In genomic region chr6:77026341-77026740, GRCh38 we compare ENCODE assay signal across 16 cellular contexts.
A peak's percentile ranks its signal among the peaks of the same experiment; 100 is the strongest.
DNase-seq lines count a peak whose midpoint lies in the region; FAIRE-seq and TF ChIP-seq lines count a peak whose summit lies in the region.
"Had no signal": no experiment of that assay in that cellular context is flagged by ENCODE, and none has a peak within 500 bp of the region (broad histone marks: within the 10 kb centered on the region; RNA-seq: fewer than 3 reads in every experiment).

No MANE protein-coding gene starts in this region.

- BruUV-seq in Calu3 (replicated peaks; lab: Mats Ljungman, UMichigan) (no TSS peak), endothelial cell of umbilical vein (replicated peaks; lab: Mats Ljungman, UMichigan) (no TSS peak)

- H3K79me2 ChIP-seq in OCI-LY3 (ENCODE audit: low read length) = no peaks in the 10 kb centered on the region
- no peaks in the 10 kb centered on the region for H3K79me2 ChIP-seq in endothelial cell of umbilical vein (ENCODE audit: control insufficient read depth, insufficient read depth, low read length)

- H3K4me2 ChIP-seq in OCI-LY3 (ENCODE audit: low read length) (peak overlapping the region; percentile 54), endothelial cell of umbilical vein (ENCODE audit: insufficient read depth, low read length) (peak overlapping the region; percentile 21)

- H3K9ac ChIP-seq in OCI-LY3 (ENCODE audit: low read length) (no peak overlapping the region), endothelial cell of umbilical vein (replicated peaks; ENCODE audit: extremely low read depth, insufficient read depth, low read length) (no peak overlapping the region)
- H3K9ac ChIP-seq: GM23248 had no signal

- H3K9me3 Mint-ChIP-seq in Calu3 (ENCODE audit: low read depth, unreplicated experiment) = no peaks in the 10 kb centered on the region

- H3K9me1 ChIP-seq in endothelial cell of umbilical vein (replicated peaks; ENCODE audit: control insufficient read depth, extremely low read depth, insufficient read depth, low read length) = no peaks in the 10 kb centered on the region

- TF ChIP-seq POLR2A in endothelial cell of umbilical vein (IDR thresholded peaks at IDR 0.05; ENCODE audit: low read depth, low read length) = no peak

- intact Hi-C loops in Calu3 (cut with micrococcal nuclease; ENCODE audit: unreplicated experiment) = no loop called here
- intact Hi-C loops in endothelial cell of umbilical vein (cut with micrococcal nuclease) = no loop called here

- H3K27ac ChIP-seq in OCI-LY3 (ENCODE audit: low read length) = no peak overlapping the region
- no peak overlapping the region for H3K27ac ChIP-seq in endothelial cell of umbilical vein (ENCODE audit: insufficient read depth, low read depth, low read length)
- no peak overlapping the region for H3K27ac ChIP-seq in RWPE1
- H3K27ac ChIP-seq: C4-2B, GM23248 had no signal

- no peaks in the 10 kb centered on the region for H3K36me3 Mint-ChIP-seq in Calu3 (ENCODE audit: insufficient read depth, unreplicated experiment)
- H3K36me3 Mint-ChIP-seq: CD4-positive, alpha-beta memory T cell had no signal

- H4K20me1 ChIP-seq in OCI-LY3 (ENCODE audit: insufficient read depth, low read length) = no peaks in the 10 kb centered on the region
- no peaks in the 10 kb centered on the region for H4K20me1 ChIP-seq in endothelial cell of umbilical vein (replicated peaks; ENCODE audit: control insufficient read depth, extremely low read depth, insufficient read depth, low read length)

- H3K4me3 ChIP-seq in GM12865 (ENCODE audit: low read depth, low read length) = peak overlapping the region; percentile 19
- H3K4me3 ChIP-seq in OCI-LY3 (ENCODE audit: low read length) = peak overlapping the region; percentile 50
- H3K4me3 ChIP-seq in endothelial cell of umbilical vein (replicated peaks in 1 of 3; ENCODE audit: insufficient read depth in 1 of 3, low read depth in 1 of 3, low read length in 3 of 3) = no peak overlapping the region
- H3K4me3 ChIP-seq: GM23248 had no signal

- peak overlapping the region; percentile 86 for H2AFZ ChIP-seq in OCI-LY3 (ENCODE audit: low read depth, low read length)
- peak overlapping the region; percentile 35 for H2AFZ ChIP-seq in endothelial cell of umbilical vein (ENCODE audit: low read depth, low read length)
- H2AFZ ChIP-seq: GM23248 had no signal

- no peaks in the 10 kb centered on the region for H3K27me3 Mint-ChIP-seq in Calu3 (ENCODE audit: unreplicated experiment)
- H3K27me3 Mint-ChIP-seq: CD4-positive, alpha-beta memory T cell had no signal

- dilution Hi-C loops in endothelial cell of umbilical vein (cut with MboI; ENCODE audit: extremely low pct_ligation_motif_present, low sequenced_read_pairs) = no loop called here

- H3K4me1 Mint-ChIP-seq in Calu3 (ENCODE audit: low read depth, unreplicated experiment) = peaks cover 6% of the 10 kb centered on the region
- H3K4me1 Mint-ChIP-seq: CD4-positive, alpha-beta memory T cell had no signal

- no peak for TF ChIP-seq CTCF in Calu3 (IDR thresholded peaks at IDR 0.05; ENCODE audit: unreplicated experiment)
- no peak for TF ChIP-seq CTCF in GM12865 (IDR thresholded peaks at IDR 0.05; ENCODE audit: insufficient read depth, low read depth, low read length, missing control alignments)
- TF ChIP-seq CTCF in OCI-LY3 (IDR thresholded peaks at IDR 0.05; ENCODE audit: low read depth, low read length) = no peak
- TF ChIP-seq CTCF in endothelial cell of umbilical vein (IDR thresholded peaks at IDR 0.05; ENCODE audit: extremely low read depth in 1 of 2, insufficient read depth in 1 of 2, low read depth in 1 of 2, low read length in 2 of 2) = no peak
- no peak for TF ChIP-seq CTCF in RWPE1 (conservative IDR thresholded peaks at IDR 0.05; ENCODE audit: low read depth)

- no peak for DNase-seq in Calu3
- DNase-seq in GM12865 (ENCODE audit: low read depth) = no peak
- DNase-seq in endothelial cell of umbilical vein (ENCODE audit: low read depth, low spot score) = no peak
- no peak for DNase-seq in stimulated activated CD4-positive, alpha-beta T cell treated with anti-CD3 and anti-CD28 coated beads, Interleukin-1b, Interleukin-23, amount 100 ng/mL, for 48 hours
- DNase-seq in RWPE1 (ENCODE audit: low spot score) = no peak
- DNase-seq in inferior parietal cortex (ENCODE audit: extremely low spot score) = no peak
- DNase-seq: BE2C; CD4-positive, alpha-beta memory T cell; DMS153; DMS79 treated with DMSO at 0.1 percent for 48 hours; GF-D8; GM23248 had no signal

- H3K27ac Mint-ChIP-seq in Calu3 (ENCODE audit: unreplicated experiment) = no peak overlapping the region
- H3K27ac Mint-ChIP-seq: CD4-positive, alpha-beta memory T cell had no signal

- POLR2A ChIA-PET in endothelial cell of umbilical vein (lab: Charles Lee) = no interaction called here
- POLR2A ChIA-PET in RWPE1 (lab: Yijun Ruan, JAX; ENCODE audit: low non-redundant PET) = no interaction called here

- no peaks in the 10 kb centered on the region for H3K9me3 ChIP-seq in OCI-LY3 (ENCODE audit: insufficient read depth, low read length)
- H3K9me3 ChIP-seq in endothelial cell of umbilical vein (replicated peaks; ENCODE audit: control insufficient read depth, insufficient read depth, low read length) = no peaks in the 10 kb centered on the region
- H3K9me3 ChIP-seq: BE2C had no signal

- peak overlapping the region; percentile 6 for H3K4me3 Mint-ChIP-seq in Calu3 (ENCODE audit: low read depth, unreplicated experiment)
- H3K4me3 Mint-ChIP-seq: CD4-positive, alpha-beta memory T cell had no signal

- FAIRE-seq in endothelial cell of umbilical vein (lab: Jason Lieb, UNC) = no peak
- FAIRE-seq: A204.1, D721Med had no signal

- H3K36me3 ChIP-seq in OCI-LY3 (replicated peaks; ENCODE audit: low read depth, low read length) (no peaks in the 10 kb centered on the region), endothelial cell of umbilical vein (ENCODE audit: control insufficient read depth in 2 of 2, extremely low read depth in 1 of 2, insufficient read depth in 2 of 2, low read length in 2 of 2) (no peaks in the 10 kb centered on the region)
- H3K36me3 ChIP-seq: BE2C had no signal

- no peaks in the 10 kb centered on the region for H3K27me3 ChIP-seq in OCI-LY3 (ENCODE audit: low read depth, low read length)
- H3K27me3 ChIP-seq in endothelial cell of umbilical vein (ENCODE audit: control insufficient read depth in 2 of 2, insufficient read depth in 2 of 2, low read length in 2 of 2) = no peaks in the 10 kb centered on the region
- H3K27me3 ChIP-seq: BE2C had no signal

- H3K4me1 ChIP-seq in OCI-LY3 (ENCODE audit: low read length) = peaks cover 5% of the 10 kb centered on the region; the same call in 1 of the 2 replicates
- H3K4me1 ChIP-seq in endothelial cell of umbilical vein (ENCODE audit: control insufficient read depth, extremely low read depth, insufficient read depth, low read length) = no peaks in the 10 kb centered on the region
- H3K4me1 ChIP-seq: BE2C had no signal

- CTCF ChIA-PET in Calu3 (lab: Charles Lee) = no interaction called here
- CTCF ChIA-PET in endothelial cell of umbilical vein (lab: Charles Lee) = no interaction called here
- CTCF ChIA-PET in RWPE1 (lab: Yijun Ruan, JAX) = no interaction called here

TF ChIP-seq in endothelial cell of umbilical vein, 7 proteins besides CTCF, POLR2A, EP300 and RAD21:
- TF ChIP-seq MAX (IDR thresholded peaks at IDR 0.05; ENCODE audit: insufficient read depth, insufficient read length) (no peak), POLR2AphosphoS5 (IDR thresholded peaks at IDR 0.05; ENCODE audit: insufficient read depth, low read depth, low read length) (no peak), EZH2 (IDR thresholded peaks at IDR 0.05; ENCODE audit: borderline replicate concordance, low read depth, low read length, severe bottlenecking) (no peak), FOS (IDR thresholded peaks at IDR 0.05; ENCODE audit: borderline replicate concordance, insufficient read depth, low read length) (no peak), MYC (IDR thresholded peaks at IDR 0.05; ENCODE audit: low read depth, low read length) (no peak), GATA2 (IDR thresholded peaks at IDR 0.05; ENCODE audit: insufficient read depth, insufficient read length, low read depth, low read length) (no peak), JUN (IDR thresholded peaks at IDR 0.05; ENCODE audit: borderline replicate concordance, insufficient read depth, insufficient read length, low read depth) (no peak)

Comparison
In these comparisons a context has a peak if more than half of its experiments do, and no peak if none do; other contexts are left out.
1. H3K4me3 ChIP-seq: peak in GM12865 (single experiment) and OCI-LY3 (single experiment); none in endothelial cell of umbilical vein (0 of 3).